ENCODE assay signal across 22 cellular contexts in the genomic region with DNA sequence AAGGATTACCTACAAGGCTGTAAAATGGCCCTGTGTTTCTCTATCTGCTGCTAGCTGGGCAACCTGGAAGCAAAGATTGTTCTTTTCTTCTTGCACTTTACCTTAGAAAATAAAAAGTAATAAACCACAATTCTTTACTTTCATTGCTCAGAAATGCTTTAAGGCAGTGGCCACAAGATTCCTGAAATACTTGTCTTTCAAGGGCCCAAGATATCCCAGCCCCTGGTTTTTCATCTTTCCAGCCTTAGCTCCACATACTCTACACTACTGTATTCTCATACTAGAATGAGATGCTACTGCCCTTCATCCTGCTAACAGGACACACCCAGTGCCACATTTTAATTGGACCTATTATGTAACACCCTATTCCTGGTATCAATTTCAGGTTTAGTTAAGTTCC.
"Had no signal": no experiment of that assay in that cellular context is flagged by ENCODE, and none has a peak within 500 bp of the region (broad histone marks: within the 10 kb centered on the region; RNA-seq: fewer than 3 reads in every experiment).

No MANE protein-coding gene starts in this region.

- H3K4me3 Mint-ChIP-seq: mesothelial cell of epicardium; naive B cell; natural killer cell; nephron progenitor cell; neural progenitor cell; stimulated activated naive B cell treated with anti-CD40 and anti-IgM and Interleukin-4, amounts not matched to agents 10 μg/mL and 1 μg/mL and 100 μg/mL, for 72 hours had no signal

- ATAC-seq: natural killer cell; psoas muscle; stimulated activated naive B cell treated with anti-CD40 and anti-IgM and Interleukin-4, amounts not matched to agents 10 μg/mL and 1 μg/mL and 100 μg/mL, for 72 hours; stimulated activated naive CD8-positive, alpha-beta T cell treated with anti-CD3 and anti-CD28 coated beads, Interleukin-15, Interleukin-2, amounts not matched to agents 100 U/mL and 50 U/mL, for 24 hours had no signal

- DNase-seq: hypothalamus; islet precursor cell; left ventricle myocardium inferior; mesendoderm; naive B cell; natural killer cell; nephron progenitor cell; occipital lobe; psoas muscle; right lobe of liver; stimulated activated CD4-positive, alpha-beta T cell treated with anti-CD3 and anti-CD28 coated beads, Interleukin-12 subunit alpha, Interleukin-12 subunit beta, amount 100 ng/mL, for 4 hours; stimulated activated CD4-positive, alpha-beta T cell treated with anti-CD3 and anti-CD28 coated beads, Interleukin-15, amount 100 ng/mL, for 24 hours; stimulated activated CD4-positive, alpha-beta T cell treated with anti-CD3 and anti-CD28 coated beads, Interleukin-2, amount 100 ng/mL, for 24 hours; stimulated activated CD4-positive, alpha-beta T cell treated with anti-CD3 and anti-CD28 coated beads, Interleukin-4, amount 100 ng/mL, for 1 hour; stimulated activated naive B cell treated with anti-CD40 and anti-IgM and Interleukin-4, amounts not matched to agents 10 μg/mL and 1 μg/mL and 100 μg/mL, for 72 hours; stimulated activated naive CD8-positive, alpha-beta T cell treated with anti-CD3 and anti-CD28 coated beads, Interleukin-15, Interleukin-2, amounts not matched to agents 100 U/mL and 50 U/mL, for 24 hours; stomach; testis; thyroid gland; upper lobe of left lung had no signal

- H3K36me3 Mint-ChIP-seq: mesothelial cell of epicardium; naive B cell; natural killer cell; neural progenitor cell; stimulated activated naive B cell treated with anti-CD40 and anti-IgM and Interleukin-4, amounts not matched to agents 10 μg/mL and 1 μg/mL and 100 μg/mL, for 72 hours had no signal

- H3K4me1 Mint-ChIP-seq: naive B cell; natural killer cell; stimulated activated naive B cell treated with anti-CD40 and anti-IgM and Interleukin-4, amounts not matched to agents 10 μg/mL and 1 μg/mL and 100 μg/mL, for 72 hours had no signal

- H3K27ac Mint-ChIP-seq: mesothelial cell of epicardium; naive B cell; natural killer cell; nephron progenitor cell; neural progenitor cell; stimulated activated naive B cell treated with anti-CD40 and anti-IgM and Interleukin-4, amounts not matched to agents 10 μg/mL and 1 μg/mL and 100 μg/mL, for 72 hours had no signal

- H3K9me3 Mint-ChIP-seq: mesothelial cell of epicardium; naive B cell; natural killer cell; nephron progenitor cell; neural progenitor cell; stimulated activated naive B cell treated with anti-CD40 and anti-IgM and Interleukin-4, amounts not matched to agents 10 μg/mL and 1 μg/mL and 100 μg/mL, for 72 hours had no signal
